Comparison of ENCODE assay signal across 9 cellular contexts in the genomic region with DNA sequence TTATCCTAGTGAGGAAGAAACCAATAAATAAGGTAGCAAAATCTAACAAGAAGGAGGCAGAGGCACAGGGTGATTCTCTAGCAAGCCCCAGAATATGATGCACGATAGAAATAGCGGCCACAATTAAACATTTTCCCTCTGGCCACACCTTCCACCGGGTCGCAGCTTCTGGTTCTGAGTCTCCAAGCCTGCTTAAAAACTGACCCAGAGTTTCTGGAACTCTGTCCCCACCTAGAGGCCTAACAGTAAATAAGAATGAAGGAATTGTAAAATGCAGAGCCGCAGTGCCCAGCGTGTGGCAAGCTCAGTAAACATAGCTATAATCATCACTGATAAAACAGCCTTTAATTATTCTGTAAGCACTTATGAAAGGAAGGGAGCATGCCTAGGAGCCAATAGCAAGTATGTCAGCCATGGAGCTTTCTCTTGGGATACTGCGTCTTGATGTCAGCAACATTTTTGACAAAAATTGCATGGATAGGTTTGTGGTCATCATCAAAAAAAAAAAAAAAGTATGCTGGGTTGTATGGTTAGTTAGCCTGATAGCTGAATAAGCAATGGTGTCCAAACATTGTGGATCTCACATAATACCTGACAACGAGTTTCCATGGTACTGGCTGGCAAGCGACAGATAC.
A peak's percentile ranks its signal among the peaks of the same experiment; 100 is the strongest.
DNase-seq lines count a peak whose midpoint lies in the region; ATAC-seq and FAIRE-seq lines count a peak whose summit lies in the region.
"Had no signal": no experiment of that assay in that cellular context is flagged by ENCODE, and none has a peak within 500 bp of the region (broad histone marks: within the 10 kb centered on the region; RNA-seq: fewer than 3 reads in every experiment).

No MANE protein-coding gene starts in this region.

- peaks cover 2% of the 10 kb centered on the region for H3K9me3 Mint-ChIP-seq in activated naive CD4-positive, alpha-beta T cell treated with anti-CD3 and anti-CD28 coated beads for 36 hours
- H3K9me3 Mint-ChIP-seq in stimulated activated naive CD8-positive, alpha-beta T cell treated with anti-CD3 and anti-CD28 coated beads, Interleukin-15, amount 100 ng/mL, for 72 hours = no peaks in the 10 kb centered on the region

- no peaks in the 10 kb centered on the region for H3K36me3 Mint-ChIP-seq in activated naive CD4-positive, alpha-beta T cell treated with anti-CD3 and anti-CD28 coated beads for 36 hours (ENCODE audit: low read depth)
- H3K36me3 Mint-ChIP-seq: CD4-positive, CD25-positive, alpha-beta regulatory T cell had no signal

- no peaks in the 10 kb centered on the region for H3K27me3 Mint-ChIP-seq in activated naive CD4-positive, alpha-beta T cell treated with anti-CD3 and anti-CD28 coated beads for 36 hours (ENCODE audit: low read depth)
- no peaks in the 10 kb centered on the region for H3K27me3 Mint-ChIP-seq in stimulated activated naive CD8-positive, alpha-beta T cell treated with anti-CD3 and anti-CD28 coated beads, Interleukin-15, amount 100 ng/mL, for 72 hours
- H3K27me3 Mint-ChIP-seq: CD4-positive, CD25-positive, alpha-beta regulatory T cell had no signal

- H3K9me3 ChIP-seq in MG63 (peaks cover 2% of the 10 kb centered on the region; the same call in 1 of the 2 replicates), small intestine (ENCODE audit: control insufficient read depth, low read depth) (no peaks in the 10 kb centered on the region)

- no peak overlapping the region for H3K27ac ChIP-seq in small intestine (ENCODE audit: low read depth in 1 of 2, low read length in 1 of 2)

- ATAC-seq in stimulated activated naive CD8-positive, alpha-beta T cell treated with anti-CD3 and anti-CD28 coated beads, Interleukin-15, amount 100 ng/mL, for 72 hours = no peak
- ATAC-seq in GM18520 (IDR thresholded peaks at IDR 0.05; ENCODE audit: unreplicated experiment) = no peak

- H3K4me3 ChIP-seq in MG63 = no peak overlapping the region
- H3K4me3 ChIP-seq in small intestine (ENCODE audit: low read depth in 1 of 2, low read length in 2 of 2) = no peak overlapping the region

- intact Hi-C loops in activated naive CD4-positive, alpha-beta T cell treated with anti-CD3 and anti-CD28 coated beads for 36 hours (cut with micrococcal nuclease) = no loop called here

- 23 to 32% (median 32%) methylated on average over 9 of the region's 9 CpGs for WGBS in small intestine, 3 donors

- no peaks in the 10 kb centered on the region for H3K36me3 ChIP-seq in MG63
- no peaks in the 10 kb centered on the region for H3K36me3 ChIP-seq in small intestine (ENCODE audit: control insufficient read depth in 2 of 2, insufficient read depth in 2 of 2, low read length in 2 of 2)

- no peak overlapping the region for H3K27ac Mint-ChIP-seq in activated naive CD4-positive, alpha-beta T cell treated with anti-CD3 and anti-CD28 coated beads for 36 hours
- H3K27ac Mint-ChIP-seq in stimulated activated naive CD8-positive, alpha-beta T cell treated with anti-CD3 and anti-CD28 coated beads, Interleukin-15, amount 100 ng/mL, for 72 hours = no peak overlapping the region
- H3K27ac Mint-ChIP-seq: CD4-positive, CD25-positive, alpha-beta regulatory T cell had no signal

- no peaks in the 10 kb centered on the region for H3K27me3 ChIP-seq in MG63
- no peaks in the 10 kb centered on the region for H3K27me3 ChIP-seq in small intestine (ENCODE audit: control insufficient read depth in 2 of 2, insufficient read depth in 2 of 2, low read length in 2 of 2)

- no peak for FAIRE-seq in small intestine (lab: Jason Lieb, UNC)

- CTCF ChIA-PET in activated naive CD4-positive, alpha-beta T cell treated with anti-CD3 and anti-CD28 coated beads for 36 hours (lab: Charles Lee) = no interaction called here

- H3K4me1 ChIP-seq in small intestine (ENCODE audit: control insufficient read depth in 2 of 2, insufficient read depth in 1 of 2, low read depth in 1 of 2, low read length in 1 of 2) = no peaks in the 10 kb centered on the region

- peak; percentile 4 for DNase-seq in activated naive CD4-positive, alpha-beta T cell treated with anti-CD3 and anti-CD28 coated beads for 36 hours
- no peak for DNase-seq in activated naive CD4-positive, alpha-beta T cell (lab: John Stamatoyannopoulos, UW)
- DNase-seq in MG63 = peak; percentile 41
- DNase-seq in SKM-1 (lab: John Stamatoyannopoulos, UW; ENCODE audit: unreplicated experiment) = peak; percentile 41
- DNase-seq in foreskin melanocyte = peak; percentile 14
- DNase-seq in small intestine = peak; percentile 57
- no peak for DNase-seq in stimulated activated naive CD8-positive, alpha-beta T cell treated with anti-CD3 and anti-CD28 coated beads, Interleukin-15, amount 100 ng/mL, for 72 hours
- DNase-seq: CD4-positive, CD25-positive, alpha-beta regulatory T cell had no signal

- no peak overlapping the region for H3K4me3 Mint-ChIP-seq in activated naive CD4-positive, alpha-beta T cell treated with anti-CD3 and anti-CD28 coated beads for 36 hours
- no peak overlapping the region for H3K4me3 Mint-ChIP-seq in stimulated activated naive CD8-positive, alpha-beta T cell treated with anti-CD3 and anti-CD28 coated beads, Interleukin-15, amount 100 ng/mL, for 72 hours
- H3K4me3 Mint-ChIP-seq: CD4-positive, CD25-positive, alpha-beta regulatory T cell had no signal

- no peaks in the 10 kb centered on the region for H3K4me1 Mint-ChIP-seq in activated naive CD4-positive, alpha-beta T cell treated with anti-CD3 and anti-CD28 coated beads for 36 hours (ENCODE audit: low read depth)
- H3K4me1 Mint-ChIP-seq in stimulated activated naive CD8-positive, alpha-beta T cell treated with anti-CD3 and anti-CD28 coated beads, Interleukin-15, amount 100 ng/mL, for 72 hours = no peaks in the 10 kb centered on the region
- H3K4me1 Mint-ChIP-seq: CD4-positive, CD25-positive, alpha-beta regulatory T cell had no signal

Comparison
In these comparisons a context has a peak if more than half of its experiments do, and no peak if none do; other contexts are left out.
1. DNase-seq: peak in activated naive CD4-positive, alpha-beta T cell treated with anti-CD3 and anti-CD28 coated beads for 36 hours (single experiment), MG63 (single experiment), SKM-1 (single experiment), foreskin melanocyte (single experiment) and small intestine (single experiment); none in activated naive CD4-positive, alpha-beta T cell (0 of 4) and stimulated activated naive CD8-positive, alpha-beta T cell treated with anti-CD3 and anti-CD28 coated beads, Interleukin-15, amount 100 ng/mL, for 72 hours (0 of 2).